In genomic region chr3:9302425-9303181, GRCh38 we compare ENCODE assay signal across 8 cellular contexts. TPM values are rescaled to one million over a fixed set of nuclear protein-coding genes. Genes with fewer than 3 reads are reported as not detected.
DNase-seq lines count a peak whose midpoint lies in the region; ATAC-seq and TF ChIP-seq lines count a peak whose summit lies in the region.

No MANE protein-coding gene starts in this region.

- no peaks in the 10 kb centered on the region for H3K27me3 ChIP-seq in HAP-1 (ENCODE audit: low read depth)
- no peaks in the 10 kb centered on the region for H3K27me3 ChIP-seq in prostate gland (replicated peaks; ENCODE audit: insufficient read depth)
- H3K27me3 ChIP-seq in uterus = no peaks in the 10 kb centered on the region

- TF ChIP-seq POLR2A in prostate gland (IDR thresholded peaks at IDR 0.05) (no peak), uterus (IDR thresholded peaks at IDR 0.05) (no peak)

- 19% methylated on average over 21 of the region's 24 CpGs for WGBS in prostate gland

- H3K27me3 Mint-ChIP-seq in T-helper 17 cell = peaks cover 43% of the 10 kb centered on the region

- peak; percentile 91 to 97 (median 96) for TF ChIP-seq CTCF in prostate gland (IDR thresholded peaks at IDR 0.05)
- TF ChIP-seq CTCF in uterus (IDR thresholded peaks at IDR 0.05) = peak; percentile 87 to 95 (median 90)

- H3K36me3 Mint-ChIP-seq in T-helper 17 cell (ENCODE audit: low read depth) = peaks cover 5% of the 10 kb centered on the region

- H3K4me1 Mint-ChIP-seq in T-helper 17 cell = peaks cover 6% of the 10 kb centered on the region

- H3K4me3 ChIP-seq in HAP-1 (no peak overlapping the region), prostate gland (peak overlapping the region; percentile 4 to 13), uterus (peak overlapping the region in 1 of 2 donors; percentile 18)

- H3K36me3 ChIP-seq in HAP-1 (replicated peaks) (no peaks in the 10 kb centered on the region), prostate gland (no peaks in the 10 kb centered on the region), uterus (no peaks in the 10 kb centered on the region)

- peak; percentile 96 for DNase-seq in ELF-1 (ENCODE audit: low read depth, low spot score)
- peak; percentile 72 to 89 for DNase-seq in HAP-1 (ENCODE audit: low spot score in 2 of 2)
- peak; percentile 61 for DNase-seq in NCI-H1092 (lab: John Stamatoyannopoulos, UW)
- peak; percentile 65 to 67 (median 67) for DNase-seq in T-helper 17 cell
- peak; percentile 58 for DNase-seq in amniotic stem cell (lab: John Stamatoyannopoulos, UW)
- DNase-seq in left ventricle myocardium superior = peak; percentile 87
- peak; percentile 80 for DNase-seq in prostate gland (ENCODE audit: low spot score)
- peak; percentile 82 to 85 for DNase-seq in uterus

- H3K27ac ChIP-seq in prostate gland (no peak overlapping the region), uterus (no peak overlapping the region)

- peak; percentile 97 for ATAC-seq in T-helper 17 cell
- peak; percentile 97 for ATAC-seq in left ventricle myocardium superior

- no peaks in the 10 kb centered on the region for H3K9me3 ChIP-seq in HAP-1
- H3K9me3 ChIP-seq in T-helper 17 cell (ENCODE audit: control insufficient read depth, low read length, poor library complexity, severe bottlenecking) = no peaks in the 10 kb centered on the region
- no peaks in the 10 kb centered on the region for H3K9me3 ChIP-seq in prostate gland
- no peaks in the 10 kb centered on the region for H3K9me3 ChIP-seq in uterus

- H3K27ac Mint-ChIP-seq in T-helper 17 cell = no peak overlapping the region

- H3K4me3 Mint-ChIP-seq in T-helper 17 cell = peak overlapping the region; percentile 15

- no peaks in the 10 kb centered on the region; the same call in 1 of the 2 replicates for H3K4me1 ChIP-seq in HAP-1
- no peaks in the 10 kb centered on the region for H3K4me1 ChIP-seq in prostate gland (replicated peaks)
- no peaks in the 10 kb centered on the region for H3K4me1 ChIP-seq in uterus

- intact Hi-C loops in left ventricle myocardium superior (cut with micrococcal nuclease) = loop anchor here (2.0 to 10.0 kb wide), 2 partner anchors 238 to 332 kb away; no protein-coding TSS in a partner anchor
- intact Hi-C loops in prostate gland (cut with DNase I) = loop anchor here (2.0 to 5.0 kb wide), 3 partner anchors 236 to 330 kb away; no protein-coding TSS in a partner anchor
- intact Hi-C loops in uterus (cut with DNase I; ENCODE audit: low total_unique reads) = loop anchor here (2.0 kb wide), 1 partner anchor 332 kb away; no protein-coding TSS in a partner anchor

- in situ Hi-C loops in HAP-1 (cut with MboI; ENCODE audit: low sequenced_read_pairs) = loop anchor here (5.0 to 25.0 kb wide), 2 partner anchors 330 to 540 kb away; partner anchors contain the start of gene OXTR

RNA-seq across cellular contexts. Expression of gene SRGAP3, which starts 53.2 kb away (rescaled TPM):
- total RNA-seq in T-helper 17 cell (1 to 10 TPM; 1.8 to 2.2 TPM), left ventricle myocardium superior (6.4 TPM), prostate gland (10 to 100 TPM; 23.6 to 50.3 TPM), uterus (10 to 100 TPM in 2 of 4 donors, 1 to 10 TPM in 2; 2.4 to 35.5 (median 8.2) TPM)
